ENCODE assay signal across 25 cellular contexts in the genomic region with DNA sequence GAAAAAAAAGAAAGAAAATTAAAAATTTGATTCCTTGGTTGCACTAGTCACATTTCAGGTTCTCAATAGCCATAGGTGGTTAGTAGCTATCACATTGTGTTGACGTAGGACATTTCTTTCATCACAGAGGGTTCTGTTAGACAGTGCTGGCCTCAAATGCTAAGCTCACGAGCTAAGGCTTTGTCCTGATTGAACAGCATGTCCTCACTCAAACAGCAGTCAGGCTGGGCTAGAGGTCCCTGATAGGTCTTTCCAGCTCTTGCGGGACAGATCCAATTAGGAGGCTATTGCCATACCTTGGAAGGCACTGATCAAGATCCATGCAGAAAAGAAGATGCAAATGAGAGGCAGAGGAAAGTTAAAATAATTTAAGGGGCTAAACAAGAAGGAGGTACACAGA.
"Had no signal": no experiment of that assay in that cellular context is flagged by ENCODE, and none has a peak within 500 bp of the region (broad histone marks: within the 10 kb centered on the region; RNA-seq: fewer than 3 reads in every experiment).

No MANE protein-coding gene starts in this region.

- H3K4me3 ChIP-seq: gastrocnemius medialis, hepatocyte, left ventricle myocardium inferior, lung, right lobe of liver, skin epidermis, vagina had no signal

- H2AFZ ChIP-seq: hepatocyte had no signal

- H3K27ac ChIP-seq: epithelial cell of prostate, gastrocnemius medialis, hepatocyte, left ventricle myocardium inferior, right lobe of liver, skin epidermis, vagina had no signal

- H3K79me2 ChIP-seq: hepatocyte had no signal

- H3K9me3 ChIP-seq: gastrocnemius medialis, left ventricle myocardium inferior, right lobe of liver, vagina had no signal

- H3K4me2 ChIP-seq: hepatocyte had no signal

- H3K27me3 ChIP-seq: gastrocnemius medialis, hepatocyte, right lobe of liver, vagina had no signal

- ATAC-seq: activated CD8-positive, alpha-beta T cell treated with anti-CD3 and anti-CD28 coated beads for 36 hours; activated T-cell treated with anti-CD3 and anti-CD28 coated beads, Interleukin-2, amount 50 U/mL, for 4 hours; activated T-helper 17 cell treated with anti-CD3 and anti-CD28 coated beads, Interleukin-2, amount 50 U/mL, for 72 hours; gastrocnemius medialis; right lobe of liver; stimulated activated effector memory CD8-positive, alpha-beta T cell treated with anti-CD3 and anti-CD28 coated beads, Interleukin-12 subunit alpha, Interleukin-12 subunit beta, amount 100 ng/mL, for 72 hours; stimulated activated naive CD8-positive, alpha-beta T cell treated with anti-CD3 and anti-CD28 coated beads, Interleukin-15, amount 100 ng/mL, for 72 hours had no signal

- DNase-seq: activated B cell treated with CpG ODN at 0.5 μM for 24 hours; activated CD4-positive, alpha-beta T cell treated with anti-CD3 and anti-CD28 coated beads, Interleukin-2, amount 50 U/mL, for 1 hour; activated CD8-positive, alpha-beta T cell treated with anti-CD3 and anti-CD28 coated beads for 36 hours; activated gamma-delta T cell treated with Interleukin-2 at 50 U/mL for 16 hours; activated naive CD4-positive, alpha-beta T cell treated with anti-CD3 and anti-CD28 coated beads, Interleukin-2, amount 50 U/mL, for 16 hours; activated T-cell treated with anti-CD3 and anti-CD28 coated beads, Interleukin-2, amount 50 U/mL, for 4 hours; amniotic stem cell; caudate nucleus; effector CD4-positive, alpha-beta T cell; gastrocnemius medialis; islet precursor cell; left ventricle myocardium inferior; mesendoderm; posterior cingulate gyrus; right lobe of liver; stimulated activated CD4-positive, alpha-beta T cell treated with anti-CD3 and anti-CD28 coated beads, Interleukin-4, amount 100 ng/mL, for 24 hours; stimulated activated naive CD8-positive, alpha-beta T cell treated with anti-CD3 and anti-CD28 coated beads, Interleukin-15, amount 100 ng/mL, for 72 hours; T-helper 1 cell had no signal

- H3K36me3 ChIP-seq: gastrocnemius medialis, left ventricle myocardium inferior had no signal
